ENCODE assay signal across 1 cellular context in genomic region chr2:105357122-105357521, GRCh38.
TF ChIP-seq lines count a peak whose summit lies in the region.

No MANE protein-coding gene starts in this region.

TF ChIP-seq in SK-N-SH, 30 proteins besides CTCF, POLR2A, EP300 and RAD21 (continued from another document):
- TF ChIP-seq USF1 (IDR thresholded peaks at IDR 0.05; ENCODE audit: borderline replicate concordance, low read depth) (no peak), FOSL2 (IDR thresholded peaks at IDR 0.05; ENCODE audit: borderline replicate concordance, low read depth) (no peak), RFX5 (IDR thresholded peaks at IDR 0.05; ENCODE audit: low read length) (no peak), MEF2A (IDR thresholded peaks at IDR 0.05; ENCODE audit: borderline replicate concordance, low read depth) (no peak), POLR2AphosphoS5 (IDR thresholded peaks at IDR 0.05; ENCODE audit: low read depth, low read length) (no peak), TAF1 (IDR thresholded peaks at IDR 0.05; ENCODE audit: borderline replicate concordance, low read depth, low read length) (no peak), USF2 (IDR thresholded peaks at IDR 0.05; ENCODE audit: borderline replicate concordance, low read depth, low read length) (no peak), GABPA (IDR thresholded peaks at IDR 0.05; ENCODE audit: low read depth) (no peak), JUND (IDR thresholded peaks at IDR 0.05) (no peak), RCOR1 (IDR thresholded peaks at IDR 0.05; ENCODE audit: low read length) (no peak), YY1 (IDR thresholded peaks at IDR 0.05; ENCODE audit: low read depth) (no peak), NFIC (IDR thresholded peaks at IDR 0.05; ENCODE audit: borderline replicate concordance) (no peak), SIN3A (IDR thresholded peaks at IDR 0.05; ENCODE audit: borderline replicate concordance, low read depth, low read length) (no peak)
- TF ChIP-seq, protein P1, sequence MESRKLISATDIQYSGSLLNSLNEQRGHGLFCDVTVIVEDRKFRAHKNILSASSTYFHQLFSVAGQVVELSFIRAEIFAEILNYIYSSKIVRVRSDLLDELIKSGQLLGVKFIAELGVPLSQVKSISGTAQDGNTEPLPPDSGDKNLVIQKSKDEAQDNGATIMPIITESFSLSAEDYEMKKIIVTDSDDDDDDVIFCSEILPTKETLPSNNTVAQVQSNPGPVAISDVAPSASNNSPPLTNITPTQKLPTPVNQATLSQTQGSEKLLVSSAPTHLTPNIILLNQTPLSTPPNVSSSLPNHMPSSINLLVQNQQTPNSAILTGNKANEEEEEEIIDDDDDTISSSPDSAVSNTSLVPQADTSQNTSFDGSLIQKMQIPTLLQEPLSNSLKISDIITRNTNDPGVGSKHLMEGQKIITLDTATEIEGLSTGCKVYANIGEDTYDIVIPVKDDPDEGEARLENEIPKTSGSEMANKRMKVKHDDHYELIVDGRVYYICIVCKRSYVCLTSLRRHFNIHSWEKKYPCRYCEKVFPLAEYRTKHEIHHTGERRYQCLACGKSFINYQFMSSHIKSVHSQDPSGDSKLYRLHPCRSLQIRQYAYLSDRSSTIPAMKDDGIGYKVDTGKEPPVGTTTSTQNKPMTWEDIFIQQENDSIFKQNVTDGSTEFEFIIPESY (IDR thresholded peaks at IDR 0.05; ENCODE audit: borderline replicate concordance, low read depth), result no peak
